ENCODE assay signal across 1 cellular context in genomic region chr16:69345923-69346322, GRCh38.
TF ChIP-seq lines count a peak whose summit lies in the region.

No MANE protein-coding gene starts in this region.

TF ChIP-seq in HCT116, 20 proteins besides CTCF, POLR2A, EP300 and RAD21 (continued from another document):
- no peak for TF ChIP-seq ZNF274 (IDR thresholded peaks at IDR 0.05; ENCODE audit: low read depth, low read length)
- TF ChIP-seq POLR2AphosphoS5 (IDR thresholded peaks at IDR 0.05; ENCODE audit: low read depth, low read length) = no peak
- TF ChIP-seq REST (IDR thresholded peaks at IDR 0.05; ENCODE audit: low read depth) = no peak
- no peak for TF ChIP-seq SRF (IDR thresholded peaks at IDR 0.05; ENCODE audit: low read depth)
- TF ChIP-seq ZFX (IDR thresholded peaks at IDR 0.05) = no peak
- TF ChIP-seq ELF1 (IDR thresholded peaks at IDR 0.05; ENCODE audit: borderline replicate concordance, low read depth) = no peak
